Comparison of ENCODE assay signal across 15 cellular contexts in genomic region chr6:154187714-154188113, GRCh38.
"Had no signal": no experiment of that assay in that cellular context is flagged by ENCODE, and none has a peak within 500 bp of the region (broad histone marks: within the 10 kb centered on the region; RNA-seq: fewer than 3 reads in every experiment).

No MANE protein-coding gene starts in this region.

- H3K27ac Mint-ChIP-seq: activated naive CD4-positive, alpha-beta T cell treated with anti-CD3 and anti-CD28 coated beads, Interleukin-2, amount 10 ng/mL, durations not matched to agents 7 days and 5 days; brain; T-helper 17 cell had no signal

- H3K27me3 Mint-ChIP-seq: activated naive CD4-positive, alpha-beta T cell treated with anti-CD3 and anti-CD28 coated beads, Interleukin-2, amount 10 ng/mL, durations not matched to agents 7 days and 5 days; brain; central memory CD8-positive, alpha-beta T cell; naive thymus-derived CD4-positive, alpha-beta T cell; T-helper 17 cell had no signal

- H3K4me3 Mint-ChIP-seq: activated naive CD4-positive, alpha-beta T cell treated with anti-CD3 and anti-CD28 coated beads, Interleukin-2, amount 10 ng/mL, durations not matched to agents 7 days and 5 days; brain; central memory CD8-positive, alpha-beta T cell; T-helper 17 cell had no signal

- ATAC-seq: gastrocnemius medialis; heart right ventricle; left lobe of liver; naive thymus-derived CD4-positive, alpha-beta T cell; T-helper 17 cell had no signal

- H3K4me1 Mint-ChIP-seq: brain had no signal

- DNase-seq: activated CD4-positive, CD25-positive, alpha-beta regulatory T cell; activated naive CD4-positive, alpha-beta T cell treated with anti-CD3 and anti-CD28 coated beads, Interleukin-2, amount 10 ng/mL, durations not matched to agents 7 days and 5 days; amygdala; cortex of kidney; effector memory CD4-positive, alpha-beta T cell; gastrocnemius medialis; heart right ventricle; islet precursor cell; mammary epithelial cell; naive thymus-derived CD4-positive, alpha-beta T cell; T-helper 17 cell; trophoblast cell had no signal
